Comparison of ENCODE assay signal across 13 cellular contexts in genomic region chr7:66630529-66630928, GRCh38. TPM values are rescaled to one million over a fixed set of nuclear protein-coding genes. Genes with fewer than 3 reads are reported as not detected.
DNase-seq lines count a peak whose midpoint lies in the region; ATAC-seq and TF ChIP-seq lines count a peak whose summit lies in the region.
"Had no signal": no experiment of that assay in that cellular context is flagged by ENCODE, and none has a peak within 500 bp of the region (broad histone marks: within the 10 kb centered on the region; RNA-seq: fewer than 3 reads in every experiment).

No MANE protein-coding gene starts in this region.

- H3K27me3 ChIP-seq in CD4-positive, alpha-beta memory T cell (ENCODE audit: insufficient read depth, low read length), result no peaks in the 10 kb centered on the region

- TF ChIP-seq POLR2A in NB4 (IDR thresholded peaks at IDR 0.05; ENCODE audit: extremely low read depth, insufficient read length), result no peak

- intact Hi-C loops in CD4-positive, alpha-beta memory T cell (cut with micrococcal nuclease), result no loop called here

- no peaks in the 10 kb centered on the region for H3K27me3 Mint-ChIP-seq in CD4-positive, alpha-beta memory T cell
- no peaks in the 10 kb centered on the region for H3K27me3 Mint-ChIP-seq in activated naive CD8-positive, alpha-beta T cell treated with anti-CD3 and anti-CD28 coated beads, Interleukin-2, amount 10 ng/mL, durations not matched to agents 7 days and 5 days
- no peaks in the 10 kb centered on the region for H3K27me3 Mint-ChIP-seq in natural killer cell treated with Interleukin-12 subunit alpha and Interleukin-12 subunit beta and Interleukin-15 and Interleukin-18, amount 100 ng/mL, for 72 hours

- no peak for TF ChIP-seq CTCF in NB4 (IDR thresholded peaks at IDR 0.05; ENCODE audit: low read depth, low read length)

- no peaks in the 10 kb centered on the region for H3K9me3 ChIP-seq in CD4-positive, alpha-beta memory T cell (ENCODE audit: control insufficient read depth in 1 of 2, low read length in 2 of 2)
- H3K9me3 ChIP-seq: thoracic aorta had no signal

- H3K36me3 Mint-ChIP-seq in CD4-positive, alpha-beta memory T cell, result peaks cover 4 to 29% of the 10 kb centered on the region in 2 donors
- H3K36me3 Mint-ChIP-seq in activated naive CD8-positive, alpha-beta T cell treated with anti-CD3 and anti-CD28 coated beads, Interleukin-2, amount 10 ng/mL, durations not matched to agents 7 days and 5 days, result peaks cover 25% of the 10 kb centered on the region
- H3K36me3 Mint-ChIP-seq in natural killer cell treated with Interleukin-12 subunit alpha and Interleukin-12 subunit beta and Interleukin-15 and Interleukin-18, amount 100 ng/mL, for 72 hours, result peaks cover 5% of the 10 kb centered on the region

- H3K4me1 ChIP-seq in CD4-positive, alpha-beta memory T cell (ENCODE audit: insufficient read depth, low read length), result peaks cover 50% of the 10 kb centered on the region

- CTCF ChIA-PET in CD4-positive, alpha-beta memory T cell (lab: Charles Lee; ENCODE audit: partially characterized antibody), result interaction anchor here (3.4 kb wide), 1 partner anchor 73 kb away, joined by 10 read pairs; no protein-coding TSS in a partner anchor

- ATAC-seq in activated naive CD8-positive, alpha-beta T cell treated with anti-CD3 and anti-CD28 coated beads, Interleukin-2, amount 10 ng/mL, durations not matched to agents 7 days and 5 days (ENCODE audit: low read depth), result no peak
- ATAC-seq in natural killer cell treated with Interleukin-12 subunit alpha and Interleukin-12 subunit beta and Interleukin-15 and Interleukin-18, amount 100 ng/mL, for 72 hours, result no peak
- no peak for ATAC-seq in left lobe of liver
- no peak for ATAC-seq in GM18519 (IDR thresholded peaks at IDR 0.05; ENCODE audit: low FRiP score, unreplicated experiment)
- ATAC-seq in HG03460 (IDR thresholded peaks at IDR 0.05; ENCODE audit: unreplicated experiment), result no peak

- H3K4me3 Mint-ChIP-seq in CD4-positive, alpha-beta memory T cell, result peak overlapping the region; percentile 69 to 87 (median 80)
- H3K4me3 Mint-ChIP-seq in activated naive CD8-positive, alpha-beta T cell treated with anti-CD3 and anti-CD28 coated beads, Interleukin-2, amount 10 ng/mL, durations not matched to agents 7 days and 5 days, result peak overlapping the region; percentile 81
- H3K4me3 Mint-ChIP-seq in natural killer cell treated with Interleukin-12 subunit alpha and Interleukin-12 subunit beta and Interleukin-15 and Interleukin-18, amount 100 ng/mL, for 72 hours, result peak overlapping the region; percentile 81

- POLR2A ChIA-PET in CD4-positive, alpha-beta memory T cell (lab: Charles Lee; ENCODE audit: partially characterized antibody), result interaction anchor here (0.8 to 6.0 kb wide), 8 partner anchors 8 to 860 kb away, joined by 3 to 83 read pairs (median 3); partner anchors contain the start of genes RABGEF1 and TYW1
- POLR2A ChIA-PET in activated naive CD8-positive, alpha-beta T cell treated with anti-CD3 and anti-CD28 coated beads, Interleukin-2, amount 10 ng/mL, durations not matched to agents 7 days and 5 days (lab: Charles Lee), result interaction anchor here (0.8 to 2.2 kb wide), 3 partner anchors 24 to 110 kb away, joined by 3 to 17 read pairs (median 7); partner anchors contain the start of gene RABGEF1

- DNase-seq in CD4-positive, alpha-beta memory T cell, result no peak
- DNase-seq in NB4 (ENCODE audit: low read depth) (peak; percentile 74), left lobe of liver (ENCODE audit: low spot score) (no peak), NCI-H774 (lab: John Stamatoyannopoulos, UW) (no peak)
- DNase-seq in activated naive CD8-positive, alpha-beta T cell treated with anti-CD3 and anti-CD28 coated beads, Interleukin-2, amount 10 ng/mL, durations not matched to agents 7 days and 5 days, result no peak
- no peak for DNase-seq in natural killer cell treated with Interleukin-12 subunit alpha and Interleukin-12 subunit beta and Interleukin-15 and Interleukin-18, amount 100 ng/mL, for 72 hours (ENCODE audit: low spot score)
- DNase-seq: GOT3; NCI-H526 treated with DMSO at 0.1 percent for 48 hours; stimulated activated CD4-positive, alpha-beta T cell treated with anti-CD3 and anti-CD28 coated beads, Interleukin-2, amount 100 ng/mL, for 24 hours; T1000 had no signal

- peak overlapping the region; percentile 76 to 94 (median 84) for H3K27ac Mint-ChIP-seq in CD4-positive, alpha-beta memory T cell
- peak overlapping the region; percentile 77 for H3K27ac Mint-ChIP-seq in activated naive CD8-positive, alpha-beta T cell treated with anti-CD3 and anti-CD28 coated beads, Interleukin-2, amount 10 ng/mL, durations not matched to agents 7 days and 5 days
- H3K27ac Mint-ChIP-seq in natural killer cell treated with Interleukin-12 subunit alpha and Interleukin-12 subunit beta and Interleukin-15 and Interleukin-18, amount 100 ng/mL, for 72 hours, result peak overlapping the region; percentile 56 to 80

- peaks cover 0 to 2% (median 0%) of the 10 kb centered on the region in 8 donors for H3K9me3 Mint-ChIP-seq in CD4-positive, alpha-beta memory T cell
- H3K9me3 Mint-ChIP-seq in activated naive CD8-positive, alpha-beta T cell treated with anti-CD3 and anti-CD28 coated beads, Interleukin-2, amount 10 ng/mL, durations not matched to agents 7 days and 5 days, result no peaks in the 10 kb centered on the region
- H3K9me3 Mint-ChIP-seq in natural killer cell treated with Interleukin-12 subunit alpha and Interleukin-12 subunit beta and Interleukin-15 and Interleukin-18, amount 100 ng/mL, for 72 hours, result no peaks in the 10 kb centered on the region

- H3K4me1 Mint-ChIP-seq in CD4-positive, alpha-beta memory T cell, result peaks cover 40 to 57% (median 44%) of the 10 kb centered on the region in 4 donors
- H3K4me1 Mint-ChIP-seq in activated naive CD8-positive, alpha-beta T cell treated with anti-CD3 and anti-CD28 coated beads, Interleukin-2, amount 10 ng/mL, durations not matched to agents 7 days and 5 days, result peaks cover 36% of the 10 kb centered on the region
- peaks cover 41 to 50% of the 10 kb centered on the region in 2 donors for H3K4me1 Mint-ChIP-seq in natural killer cell treated with Interleukin-12 subunit alpha and Interleukin-12 subunit beta and Interleukin-15 and Interleukin-18, amount 100 ng/mL, for 72 hours (ENCODE audit: low read depth in 2 of 2)

- H3K36me3 ChIP-seq in CD4-positive, alpha-beta memory T cell (ENCODE audit: insufficient read depth, low read length), result peaks cover 16% of the 10 kb centered on the region
- H3K36me3 ChIP-seq: thoracic aorta had no signal

- H3K27ac ChIP-seq in CD4-positive, alpha-beta memory T cell (ENCODE audit: low read depth, low read length), result peak overlapping the region; percentile 21

- H3K4me3 ChIP-seq in CD4-positive, alpha-beta memory T cell (ENCODE audit: low read length in 2 of 2), result no peak overlapping the region
- no peak overlapping the region for H3K4me3 ChIP-seq in NB4 (ENCODE audit: low read depth, low read length)

RNA-seq across cellular contexts. Expression of gene KCTD7, which starts 1.8 kb away (rescaled TPM):
- 10 to 100 TPM; 57.3 to 63.8 TPM for total RNA-seq in CD4-positive, alpha-beta memory T cell
- 10 to 100 TPM; 10.1 to 22.2 TPM for polyA plus RNA-seq in CD4-positive, alpha-beta memory T cell
- total RNA-seq in activated naive CD8-positive, alpha-beta T cell treated with anti-CD3 and anti-CD28 coated beads, Interleukin-2, amount 10 ng/mL, durations not matched to agents 7 days and 5 days, result 10 to 100 TPM; 35.2 to 39.0 TPM
- 10 to 100 TPM; 10.4 to 14.8 TPM for total RNA-seq in natural killer cell treated with Interleukin-12 subunit alpha and Interleukin-12 subunit beta and Interleukin-15 and Interleukin-18, amount 100 ng/mL, for 72 hours
- total RNA-seq in left lobe of liver, result 3.1 TPM
